13 cellular contexts compared by ENCODE assay signal in genomic region chr22:28936200-28936599, GRCh38. TPM values are rescaled to one million over a fixed set of nuclear protein-coding genes. Genes with fewer than 3 reads are reported as not detected.
DNase-seq lines count a peak whose midpoint lies in the region; ATAC-seq, FAIRE-seq and TF ChIP-seq lines count a peak whose summit lies in the region.
"Had no signal": no experiment of that assay in that cellular context is flagged by ENCODE, and none has a peak within 500 bp of the region (broad histone marks: within the 10 kb centered on the region; RNA-seq: fewer than 3 reads in every experiment).

No MANE protein-coding gene starts in this region.

- no peak for FAIRE-seq in HepG2 (lab: Jason Lieb, UNC)
- FAIRE-seq: H54 had no signal

- H3K36me3 ChIP-seq in HepG2 (replicated peaks in 1 of 2; ENCODE audit: control insufficient read depth in 1 of 2, insufficient read depth in 2 of 2, low read length in 2 of 2) (peaks cover 7 to 27% of the 10 kb centered on the region in 2 experiments), right lobe of liver (no peaks in the 10 kb centered on the region)
- H3K36me3 ChIP-seq: BLaER1 had no signal

- H3K4me1 ChIP-seq in HepG2 (ENCODE audit: insufficient read depth, low read length) (peaks cover 97% of the 10 kb centered on the region), right lobe of liver (peaks cover 0 to 52% (median 17%) of the 10 kb centered on the region in 4 donors)

- DNase-seq in HepG2 (ENCODE audit: low spot score) (no peak), right lobe of liver (no peak), omental fat pad (ENCODE audit: low spot score) (no peak), NCI-H1092 treated with DMSO at 0.1 percent for 48 hours (lab: John Stamatoyannopoulos, UW) (no peak), T1000 (lab: John Stamatoyannopoulos, UW) (no peak)
- no peak for DNase-seq in activated naive CD4-positive, alpha-beta T cell treated with anti-CD3 and anti-CD28 coated beads, Interleukin-2, amount 10 ng/mL, durations not matched to agents 7 days and 5 days
- DNase-seq: 8988T, AML-193, Calu3, DMS 273 treated with DMSO at 0.1 percent for 48 hours had no signal

- peaks cover 13% of the 10 kb centered on the region for H4K20me1 ChIP-seq in HepG2 (ENCODE audit: insufficient read depth, low read length)

- 96% methylated on average over 3 of the region's 3 CpGs for WGBS in HepG2 (ENCODE audit: low lambda C conversion rate)
- no CpG with 5 or more reads among the region's 3 CpGs for WGBS in right lobe of liver (ENCODE audit: insufficient coverage, low coverage, low lambda C conversion rate, missing lambda C conversion rate)

- TF ChIP-seq CTCF in HepG2 (CRISPR knock-in tag; IDR thresholded peaks at IDR 0.05) = no peak
- no peak for TF ChIP-seq CTCF in right lobe of liver (IDR thresholded peaks at IDR 0.05)
- TF ChIP-seq CTCF in nephron (IDR thresholded peaks at IDR 0.05; ENCODE audit: unreplicated experiment in 3 of 3) = no peak
- no peak for TF ChIP-seq CTCF in omental fat pad (IDR thresholded peaks at IDR 0.05)

- intact Hi-C loops in HepG2 (cut with micrococcal nuclease; ENCODE audit: unreplicated experiment) = no loop called here
- intact Hi-C loops in right lobe of liver (cut with DNase I) = no loop called here

- H3K9me3 ChIP-seq in HepG2 (ENCODE audit: low read length) (no peaks in the 10 kb centered on the region), right lobe of liver (no peaks in the 10 kb centered on the region)
- H3K9me3 ChIP-seq: BLaER1 had no signal

- no peak overlapping the region for H3K4me2 ChIP-seq in HepG2 (ENCODE audit: low read depth, low read length)
- H3K4me2 ChIP-seq: BLaER1 had no signal

- H3K27me3 Mint-ChIP-seq in nephron (ENCODE audit: low read depth) = no peaks in the 10 kb centered on the region
- peaks cover 80% of the 10 kb centered on the region for H3K27me3 Mint-ChIP-seq in activated naive CD4-positive, alpha-beta T cell treated with anti-CD3 and anti-CD28 coated beads, Interleukin-2, amount 10 ng/mL, durations not matched to agents 7 days and 5 days

- H3K27me3 ChIP-seq in HepG2 (ENCODE audit: control insufficient read depth in 1 of 2, insufficient read depth in 2 of 2, low read length in 2 of 2) (no peaks in the 10 kb centered on the region), right lobe of liver (no peaks in the 10 kb centered on the region)
- H3K27me3 ChIP-seq: BLaER1 had no signal

- in situ Hi-C loops in HepG2 (cut with HindIII; ENCODE audit: extremely low pct_ligation_motif_present, low pct_unique_long_range_greater_than_20kb) = no loop called here

- no TSS peak for BruUV-seq in HepG2 (replicated peaks; lab: Mats Ljungman, UMichigan)

- no peak for TF ChIP-seq RAD21 in HepG2 (CRISPR knock-in tag; IDR thresholded peaks at IDR 0.05)

- no peak overlapping the region for H2AFZ ChIP-seq in HepG2 (ENCODE audit: low read length)

- H3K4me3 ChIP-seq in HepG2 (replicated peaks in 1 of 3; ENCODE audit: insufficient read depth in 1 of 3, low read depth in 2 of 3, low read length in 3 of 3) = no peak overlapping the region
- H3K4me3 ChIP-seq in right lobe of liver = no peak overlapping the region
- H3K4me3 ChIP-seq: BLaER1 had no signal

- TF ChIP-seq EP300 in HepG2 (IDR thresholded peaks at IDR 0.05; ENCODE audit: low read depth in 2 of 2, low read length in 2 of 2) (no peak), HepG2 (CRISPR knock-in tag; IDR thresholded peaks at IDR 0.05; ENCODE audit: borderline replicate concordance) (no peak)

- H3K27ac ChIP-seq in HepG2 (ENCODE audit: extremely low read length, insufficient read depth, low read length) (no peak overlapping the region), right lobe of liver (no peak overlapping the region)
- H3K27ac ChIP-seq: BLaER1 had no signal

- TF ChIP-seq POLR2A in HepG2 (IDR thresholded peaks at IDR 0.05; ENCODE audit: insufficient read depth in 1 of 2, low read depth in 2 of 2, low read length in 2 of 2) (no peak), right lobe of liver (IDR thresholded peaks at IDR 0.05) (no peak)

- no peak overlapping the region for H3K9ac ChIP-seq in HepG2 (ENCODE audit: insufficient read depth, low read depth, low read length)
- H3K9ac ChIP-seq: BLaER1 had no signal

- CTCF ChIA-PET in HepG2 (lab: Yijun Ruan, JAX; ENCODE audit: low intra/inter-chr PET ratio, low total read pairs) = no interaction called here
- CTCF ChIA-PET in activated naive CD4-positive, alpha-beta T cell treated with anti-CD3 and anti-CD28 coated beads, Interleukin-2, amount 10 ng/mL, durations not matched to agents 7 days and 5 days (lab: Charles Lee) = no interaction called here

- H3K36me3 Mint-ChIP-seq in nephron (ENCODE audit: low read depth) = peaks cover 3% of the 10 kb centered on the region
- H3K36me3 Mint-ChIP-seq in activated naive CD4-positive, alpha-beta T cell treated with anti-CD3 and anti-CD28 coated beads, Interleukin-2, amount 10 ng/mL, durations not matched to agents 7 days and 5 days = no peaks in the 10 kb centered on the region

- ATAC-seq in HepG2 (no peak), right lobe of liver (no peak), omental fat pad (ENCODE audit: low FRiP score) (peak; percentile 23)

- POLR2A ChIA-PET in HepG2 (lab: Yijun Ruan, JAX) = no interaction called here

- H3K79me2 ChIP-seq in HepG2 (ENCODE audit: insufficient read depth, low read length) = peaks cover 98% of the 10 kb centered on the region

- H3K4me3 Mint-ChIP-seq in nephron = no peak overlapping the region
- no peak overlapping the region for H3K4me3 Mint-ChIP-seq in activated naive CD4-positive, alpha-beta T cell treated with anti-CD3 and anti-CD28 coated beads, Interleukin-2, amount 10 ng/mL, durations not matched to agents 7 days and 5 days

- H3K4me1 Mint-ChIP-seq in nephron = peaks cover 84% of the 10 kb centered on the region
- H3K4me1 Mint-ChIP-seq in activated naive CD4-positive, alpha-beta T cell treated with anti-CD3 and anti-CD28 coated beads, Interleukin-2, amount 10 ng/mL, durations not matched to agents 7 days and 5 days = no peaks in the 10 kb centered on the region

- no peaks in the 10 kb centered on the region for H3K9me3 Mint-ChIP-seq in nephron
- no peaks in the 10 kb centered on the region for H3K9me3 Mint-ChIP-seq in activated naive CD4-positive, alpha-beta T cell treated with anti-CD3 and anti-CD28 coated beads, Interleukin-2, amount 10 ng/mL, durations not matched to agents 7 days and 5 days

- peak overlapping the region in 2 of 3 experiments; percentile 67 to 70 for H3K27ac Mint-ChIP-seq in nephron
- no peak overlapping the region for H3K27ac Mint-ChIP-seq in activated naive CD4-positive, alpha-beta T cell treated with anti-CD3 and anti-CD28 coated beads, Interleukin-2, amount 10 ng/mL, durations not matched to agents 7 days and 5 days

TF ChIP-seq in HepG2, 621 proteins besides CTCF, POLR2A, EP300 and RAD21 (continues in another document):
- TF ChIP-seq RBM22 (optimal IDR thresholded peaks at IDR 0.05; ENCODE audit: low read length) = peak; percentile 90

RNA-seq across cellular contexts. Expression of gene ZNRF3, which starts 52.8 kb away (rescaled TPM):
- total RNA-seq in HepG2 (2016; rRNA removed; fragmentation: Illumina TruSeq; extraction: Trizol) = 17.6 and 36.7 TPM in 2 replicates
- total RNA-seq in HepG2 (2016; cell fraction: cytosol; rRNA removed; fragmentation: Illumina TruSeq; extraction: Trizol; ENCODE audit: low read depth) = 6.8 and 7.3 TPM in 2 replicates
- total RNA-seq in HepG2 (2016; cell fraction: insoluble cytoplasmic fraction; rRNA removed; fragmentation: Illumina TruSeq; extraction: Trizol) = 15.3 and 36.6 TPM in 2 replicates
- 18.5 and 19.0 TPM in 2 replicates for total RNA-seq in HepG2 (2016; cell fraction: membrane; rRNA removed; fragmentation: Illumina TruSeq; extraction: Trizol)
- 35.5 and 42.6 TPM in 2 replicates for total RNA-seq in HepG2 (2016; cell fraction: nucleus; rRNA removed; fragmentation: Illumina TruSeq; extraction: Trizol)
- polyA plus RNA-seq in HepG2 (2011; rRNA removed) = 17.4 and 20.3 TPM in 2 replicates
- polyA plus RNA-seq in HepG2 (2011; cell fraction: cytosol; rRNA removed) = 12.9 and 24.5 TPM in 2 replicates
- polyA plus RNA-seq in HepG2 (2011; cell fraction: nucleus; rRNA removed) = 30.8 and 41.2 TPM in 2 replicates
- 19.0 and 20.9 TPM in 2 replicates for polyA plus RNA-seq in HepG2 (2012)
- 3.0 and 3.4 TPM in 2 replicates for polyA plus RNA-seq in HepG2 (2016; cell fraction: cytosol; fragmentation: Illumina TruSeq; extraction: Trizol; ENCODE audit: low read depth)
- polyA plus RNA-seq in HepG2 (2016; cell fraction: insoluble cytoplasmic fraction; fragmentation: Illumina TruSeq; extraction: Trizol; ENCODE audit: low read depth) = 14.9 and 16.9 TPM in 2 replicates
- 7.9 and 8.5 TPM in 2 replicates for polyA plus RNA-seq in HepG2 (2016; cell fraction: membrane; fragmentation: Illumina TruSeq; extraction: Trizol; ENCODE audit: low read depth)
- 54.3 and 62.4 TPM in 2 replicates for polyA plus RNA-seq in HepG2 (2016; cell fraction: nucleus; fragmentation: Illumina TruSeq; extraction: Trizol; ENCODE audit: insufficient read depth, low read depth)
- 2.0 and 68.2 TPM in 2 replicates for polyA minus RNA-seq in HepG2 (2011; rRNA and poly(A)+ RNA removed; ENCODE audit: low replicate concordance)
- 28.7 and 38.5 TPM in 2 replicates for polyA minus RNA-seq in HepG2 (2011; cell fraction: cytosol; rRNA and poly(A)+ RNA removed)
- 19.8 and 22.1 TPM in 2 replicates for polyA minus RNA-seq in HepG2 (2011; cell fraction: nucleus; rRNA and poly(A)+ RNA removed)
- 1 to 10 TPM; 5.8 to 9.2 (median 6.9) TPM for total RNA-seq in right lobe of liver
- 10 to 100 TPM in 1 of 4 donors, 1 to 10 TPM in 3; 7.7 to 14.4 (median 8.2) TPM for total RNA-seq in omental fat pad
